2 cellular contexts compared by ENCODE assay signal in genomic region chr2:31012384-31012783, GRCh38.
TF ChIP-seq lines count a peak whose summit lies in the region.

No MANE protein-coding gene starts in this region.

TF ChIP-seq in GM23338, 12 proteins besides CTCF, POLR2A, EP300 and RAD21 (continued from another document):
- TF ChIP-seq ETS1 (IDR thresholded peaks at IDR 0.05), result no peak
- TF ChIP-seq EZH2phosphoT487 (IDR thresholded peaks at IDR 0.05; ENCODE audit: unreplicated experiment), result no peak
- TF ChIP-seq ZNF462 (CRISPR knock-in tag; IDR thresholded peaks at IDR 0.05), result no peak
- no peak for TF ChIP-seq ZNF114 (CRISPR knock-in tag; IDR thresholded peaks at IDR 0.05)
- TF ChIP-seq CREB1 (CRISPR knock-in tag; IDR thresholded peaks at IDR 0.05; ENCODE audit: low read depth), result no peak
- no peak for TF ChIP-seq STAT1 (IDR thresholded peaks at IDR 0.05; ENCODE audit: unreplicated experiment)
- TF ChIP-seq REST (IDR thresholded peaks at IDR 0.05; ENCODE audit: unreplicated experiment), result no peak
- TF ChIP-seq ZNF331 (CRISPR knock-in tag; IDR thresholded peaks at IDR 0.05; ENCODE audit: low read depth), result no peak
- TF ChIP-seq NANOG (IDR thresholded peaks at IDR 0.05; ENCODE audit: borderline replicate concordance), result no peak

TF ChIP-seq in HepG2, 621 proteins besides CTCF, POLR2A, EP300 and RAD21 (continued from another document):
- TF ChIP-seq DRAP1 (CRISPR knock-in tag; IDR thresholded peaks at IDR 0.05) (no peak), ZBTB14 (CRISPR knock-in tag; IDR thresholded peaks at IDR 0.05) (no peak), ZMYM3 (CRISPR knock-in tag; IDR thresholded peaks at IDR 0.05) (no peak), PAX8 (CRISPR knock-in tag; IDR thresholded peaks at IDR 0.05; ENCODE audit: borderline replicate concordance) (no peak), RXRA (CRISPR knock-in tag; IDR thresholded peaks at IDR 0.05) (no peak)
TF ChIP-seq in HepG2: peak in this region for 0.
